ENCODE assay signal across 1 cellular context in the genomic region with DNA sequence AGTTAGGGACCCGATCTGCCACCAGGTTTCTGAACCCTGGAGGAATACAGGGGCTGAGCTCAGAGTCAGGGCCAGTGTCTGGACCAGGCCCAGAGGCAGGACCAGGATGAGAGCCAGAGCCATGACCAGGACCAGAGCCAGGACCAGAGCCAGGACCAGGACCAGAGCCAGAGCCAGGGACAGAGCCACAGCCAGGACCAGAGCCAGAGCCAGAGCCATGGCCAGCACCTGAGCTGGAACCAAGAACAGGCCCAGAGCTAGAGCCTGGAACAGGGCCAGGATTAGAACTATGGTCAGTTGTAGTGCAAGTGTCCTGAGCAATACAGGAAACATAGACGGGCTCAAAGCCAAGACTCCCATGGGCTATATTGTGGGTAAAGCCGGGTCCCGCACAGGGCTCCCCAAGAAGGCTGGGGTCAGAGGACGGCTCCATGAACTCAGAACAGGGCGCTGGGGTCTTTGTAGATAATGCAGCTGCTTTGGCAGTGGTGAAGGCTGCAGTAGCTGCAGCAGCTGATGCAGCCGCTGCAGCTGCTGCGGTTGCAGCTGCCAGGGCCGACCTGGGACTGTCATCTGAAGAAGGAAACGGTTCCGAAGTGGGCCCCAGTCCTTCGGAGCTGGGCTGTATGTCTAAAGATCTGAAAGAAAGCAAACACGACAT.
TF ChIP-seq lines count a peak whose summit lies in the region.

No MANE protein-coding gene starts in this region.

TF ChIP-seq in IMR-90, 13 proteins besides CTCF, POLR2A, EP300 and RAD21 (continued from another document):
- no peak for TF ChIP-seq MXI1 (IDR thresholded peaks at IDR 0.05; ENCODE audit: borderline replicate concordance, low read depth, low read length)
- TF ChIP-seq FOS (IDR thresholded peaks at IDR 0.05; ENCODE audit: low read depth, low read length), result no peak
- no peak for TF ChIP-seq USF2 (IDR thresholded peaks at IDR 0.05; ENCODE audit: low read depth, low read length)
- no peak for TF ChIP-seq RFX5 (IDR thresholded peaks at IDR 0.05; ENCODE audit: low read depth, low read length)
- TF ChIP-seq SMC3 (IDR thresholded peaks at IDR 0.05; ENCODE audit: low read depth, low read length), result no peak
- no peak for TF ChIP-seq CEBPB (IDR thresholded peaks at IDR 0.05; ENCODE audit: low read depth, low read length)
- TF ChIP-seq RCOR1 (IDR thresholded peaks at IDR 0.05; ENCODE audit: insufficient replicate concordance, low read length), result no peak
- no peak for TF ChIP-seq BHLHE40 (IDR thresholded peaks at IDR 0.05; ENCODE audit: low read depth, low read length)
